11 cellular contexts compared by ENCODE assay signal in the genomic region with DNA sequence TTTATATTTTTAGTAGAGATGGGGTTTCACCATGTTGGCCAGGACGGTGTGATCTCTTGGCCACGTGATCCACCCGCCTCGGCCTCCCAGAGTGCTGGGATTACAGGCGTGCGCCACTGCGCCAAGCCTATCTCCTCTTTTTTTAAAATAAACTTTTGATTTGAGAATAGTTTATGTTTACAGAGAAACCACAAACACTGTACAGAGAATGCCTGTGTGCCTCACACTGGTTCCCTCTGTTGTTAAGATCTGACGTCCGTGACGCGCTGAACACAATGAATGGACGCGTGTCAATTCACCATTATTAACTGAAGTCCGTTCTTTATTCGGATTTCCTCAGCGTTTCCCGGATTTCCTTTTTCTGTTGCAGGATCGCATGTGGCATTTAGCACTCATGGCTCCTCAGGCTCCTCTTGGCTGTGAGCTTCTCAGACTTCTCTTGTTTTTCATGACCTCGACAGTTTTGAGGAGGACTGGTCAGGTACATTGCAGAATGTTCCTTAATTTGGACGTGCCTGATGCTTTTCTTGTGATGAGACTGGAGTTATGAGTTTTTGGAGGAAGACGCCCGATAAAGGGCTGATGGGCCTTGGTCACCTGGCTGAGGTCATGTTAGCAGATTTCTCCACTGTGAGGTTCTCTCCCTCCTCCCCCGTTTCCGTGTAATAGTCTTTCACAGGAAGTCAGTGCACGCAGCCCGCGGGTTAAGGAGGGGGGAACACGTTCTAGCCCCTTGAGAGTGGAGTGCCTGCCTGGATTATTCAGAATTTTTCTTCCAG.
DNase-seq lines count a peak whose midpoint lies in the region; ATAC-seq and TF ChIP-seq lines count a peak whose summit lies in the region.
"Had no signal": no experiment of that assay in that cellular context is flagged by ENCODE, and none has a peak within 500 bp of the region (broad histone marks: within the 10 kb centered on the region; RNA-seq: fewer than 3 reads in every experiment).

No MANE protein-coding gene starts in this region.

- H3K36me3 ChIP-seq in BLaER1 (peaks cover 27% of the 10 kb centered on the region), esophagus muscularis mucosa (no peaks in the 10 kb centered on the region), mesendoderm (ENCODE audit: control insufficient read depth, insufficient read depth, low read length) (no peaks in the 10 kb centered on the region)
- H3K36me3 ChIP-seq: BE2C had no signal

- POLR2A ChIA-PET in activated CD8-positive, alpha-beta T cell treated with anti-CD3 and anti-CD28 coated beads, Interleukin-2, amount 10 ng/mL, durations not matched to agents 7 days and 5 days (lab: Charles Lee), result interaction anchor here (1.0 to 1.3 kb wide), 2 partner anchors 185 to 279 kb away, joined by 3 read pairs; no protein-coding TSS in a partner anchor

- TF ChIP-seq EP300 in esophagus muscularis mucosa (IDR thresholded peaks at IDR 0.05), result no peak

- H3K9me3 Mint-ChIP-seq in activated CD8-positive, alpha-beta T cell treated with anti-CD3 and anti-CD28 coated beads, Interleukin-2, amount 10 ng/mL, durations not matched to agents 7 days and 5 days (ENCODE audit: insufficient read depth), result no peaks in the 10 kb centered on the region

- peak overlapping the region; percentile 57 for H3K4me3 Mint-ChIP-seq in activated CD8-positive, alpha-beta T cell treated with anti-CD3 and anti-CD28 coated beads, Interleukin-2, amount 10 ng/mL, durations not matched to agents 7 days and 5 days

- H3K27me3 ChIP-seq in BLaER1 (no peaks in the 10 kb centered on the region), HL-60 (ENCODE audit: insufficient read depth, poor library complexity, severe bottlenecking) (no peaks in the 10 kb centered on the region), esophagus muscularis mucosa (peaks cover 0 to 47% (median 0%) of the 10 kb centered on the region in 4 donors), mesendoderm (ENCODE audit: insufficient read depth, low read length, poor library complexity) (no peaks in the 10 kb centered on the region)
- H3K27me3 ChIP-seq: BE2C had no signal

- H3K23ac ChIP-seq in mesendoderm (ENCODE audit: low read length), result no peak overlapping the region

- TF ChIP-seq CTCF in HL-60 (IDR thresholded peaks at IDR 0.05; ENCODE audit: insufficient read depth, low read length) (no peak), esophagus muscularis mucosa (IDR thresholded peaks at IDR 0.05) (no peak)

- no peak overlapping the region for H4K8ac ChIP-seq in mesendoderm (ENCODE audit: low read depth, low read length)

- whole genome bisulfite sequencing in esophagus muscularis mucosa, result 71% methylated on average over 28 of the region's 28 CpGs
- WGBS in mesendoderm (ENCODE audit: extremely low coverage, insufficient coverage, low lambda C conversion rate), result no CpG with 5 or more reads among the region's 28 CpGs

- no peak overlapping the region for H2BK5ac ChIP-seq in mesendoderm (ENCODE audit: low read length)

- no peaks in the 10 kb centered on the region for H3K79me2 ChIP-seq in mesendoderm (ENCODE audit: control insufficient read depth, insufficient read depth, low read length)

- H3K4me3 ChIP-seq in BLaER1, result peak overlapping the region; percentile 11; the same call in 1 of the 2 replicates
- H3K4me3 ChIP-seq in HL-60 (replicated peaks; ENCODE audit: insufficient read depth, low read length), result no peak overlapping the region
- no peak overlapping the region for H3K4me3 ChIP-seq in esophagus muscularis mucosa
- no peak overlapping the region for H3K4me3 ChIP-seq in mesendoderm (ENCODE audit: low read length)

- H3K56ac ChIP-seq in mesendoderm (ENCODE audit: low read length), result no peak overlapping the region

- peaks cover 2% of the 10 kb centered on the region for H3K79me1 ChIP-seq in mesendoderm (ENCODE audit: low read length)

- intact Hi-C loops in esophagus muscularis mucosa (cut with DNase I), result no loop called here

- DNase-seq in HL-60 (ENCODE audit: low read depth in 1 of 2, low spot score in 1 of 2), result peak in 1 of 2 experiments; percentile 50
- peak; percentile 79 for DNase-seq in activated CD8-positive, alpha-beta T cell treated with anti-CD3 and anti-CD28 coated beads, Interleukin-2, amount 10 ng/mL, durations not matched to agents 7 days and 5 days
- DNase-seq in mesenteric fat pad (ENCODE audit: low spot score), result peak; percentile 53
- no peak for DNase-seq in esophagus muscularis mucosa (ENCODE audit: extremely low spot score)
- no peak for DNase-seq in medulla oblongata (ENCODE audit: extremely low spot score)
- DNase-seq in mesendoderm, result no peak
- DNase-seq in NCI-H2107 treated with DMSO at 0.1 percent for 48 hours (lab: John Stamatoyannopoulos, UW; ENCODE audit: unreplicated experiment), result no peak
- DNase-seq: BE2C, NCI-H510A had no signal

- no peak for TF ChIP-seq POLR2A in esophagus muscularis mucosa (IDR thresholded peaks at IDR 0.05; ENCODE audit: low read depth)

- peak overlapping the region; percentile 58 for H3K27ac ChIP-seq in BLaER1
- peak overlapping the region; percentile 79 for H3K27ac ChIP-seq in HL-60 (replicated peaks)
- H3K27ac ChIP-seq in esophagus muscularis mucosa (replicated peaks in 1 of 4), result no peak overlapping the region
- H3K27ac ChIP-seq in mesendoderm (ENCODE audit: low read depth, low read length), result no peak overlapping the region
- H3K27ac ChIP-seq: epithelial cell of prostate had no signal

- no peaks in the 10 kb centered on the region for H3K27me3 Mint-ChIP-seq in activated CD8-positive, alpha-beta T cell treated with anti-CD3 and anti-CD28 coated beads, Interleukin-2, amount 10 ng/mL, durations not matched to agents 7 days and 5 days (ENCODE audit: low read depth)

- H3K4me1 ChIP-seq in BLaER1 (peaks cover 83% of the 10 kb centered on the region), esophagus muscularis mucosa (peaks cover 0 to 8% (median 2%) of the 10 kb centered on the region in 4 donors), mesendoderm (ENCODE audit: control insufficient read depth, low read depth, low read length) (peaks cover 6% of the 10 kb centered on the region)
- H3K4me1 ChIP-seq: BE2C had no signal

- CTCF ChIA-PET in activated CD8-positive, alpha-beta T cell treated with anti-CD3 and anti-CD28 coated beads, Interleukin-2, amount 10 ng/mL, durations not matched to agents 7 days and 5 days (lab: Charles Lee), result interaction anchor here (0.9 to 2.1 kb wide), 5 partner anchors 12 to 178 kb away, joined by 3 to 8 read pairs (median 3); a partner anchor contains a TSS

- H3K18ac ChIP-seq in mesendoderm (ENCODE audit: low read length), result no peak overlapping the region

- H4K5ac ChIP-seq in mesendoderm (ENCODE audit: low read length), result no peak overlapping the region

- H2BK120ac ChIP-seq in mesendoderm (ENCODE audit: low read depth, low read length), result no peak overlapping the region

- H3K4me1 Mint-ChIP-seq in activated CD8-positive, alpha-beta T cell treated with anti-CD3 and anti-CD28 coated beads, Interleukin-2, amount 10 ng/mL, durations not matched to agents 7 days and 5 days (ENCODE audit: low read depth), result peaks cover 74% of the 10 kb centered on the region

- peaks cover 10% of the 10 kb centered on the region for H3K9me3 ChIP-seq in BLaER1
- H3K9me3 ChIP-seq in esophagus muscularis mucosa, result no peaks in the 10 kb centered on the region
- H3K9me3 ChIP-seq: BE2C had no signal

- no peak overlapping the region for H2AK5ac ChIP-seq in mesendoderm (ENCODE audit: low read length)

- no peak overlapping the region for H2BK15ac ChIP-seq in mesendoderm (replicated peaks; ENCODE audit: low read depth)

- H3K4ac ChIP-seq in mesendoderm (ENCODE audit: low read depth, low read length), result no peak overlapping the region

- H3K27ac Mint-ChIP-seq in activated CD8-positive, alpha-beta T cell treated with anti-CD3 and anti-CD28 coated beads, Interleukin-2, amount 10 ng/mL, durations not matched to agents 7 days and 5 days, result peak overlapping the region; percentile 95

- peak; percentile 60 for ATAC-seq in activated CD8-positive, alpha-beta T cell treated with anti-CD3 and anti-CD28 coated beads, Interleukin-2, amount 10 ng/mL, durations not matched to agents 7 days and 5 days

- peaks cover 91% of the 10 kb centered on the region for H4K20me1 ChIP-seq in BLaER1

- H3K9ac ChIP-seq in BLaER1, result peak overlapping the region; percentile 50
- no peak overlapping the region for H3K9ac ChIP-seq in mesendoderm (ENCODE audit: low read length)

- H3K4me2 ChIP-seq in BLaER1, result peak overlapping the region; percentile 90
- no peak overlapping the region for H3K4me2 ChIP-seq in mesendoderm (ENCODE audit: low read length)

- H3K36me3 Mint-ChIP-seq in activated CD8-positive, alpha-beta T cell treated with anti-CD3 and anti-CD28 coated beads, Interleukin-2, amount 10 ng/mL, durations not matched to agents 7 days and 5 days (ENCODE audit: low read depth), result peaks cover 11% of the 10 kb centered on the region

Comparison
In these comparisons a context has a peak if more than half of its experiments do, and no peak if none do; other contexts are left out.
1. H3K27ac ChIP-seq: peak in BLaER1 (single experiment) and HL-60 (single experiment); none in esophagus muscularis mucosa (0 of 4) and mesendoderm (single experiment).
2. DNase-seq: peak in activated CD8-positive, alpha-beta T cell treated with anti-CD3 and anti-CD28 coated beads, Interleukin-2, amount 10 ng/mL, durations not matched to agents 7 days and 5 days (single experiment) and mesenteric fat pad (single experiment); none in esophagus muscularis mucosa (single experiment), medulla oblongata (single experiment), mesendoderm (single experiment) and NCI-H2107 treated with DMSO at 0.1 percent for 48 hours (single experiment).